18 cellular contexts compared by ENCODE assay signal in the genomic region with DNA sequence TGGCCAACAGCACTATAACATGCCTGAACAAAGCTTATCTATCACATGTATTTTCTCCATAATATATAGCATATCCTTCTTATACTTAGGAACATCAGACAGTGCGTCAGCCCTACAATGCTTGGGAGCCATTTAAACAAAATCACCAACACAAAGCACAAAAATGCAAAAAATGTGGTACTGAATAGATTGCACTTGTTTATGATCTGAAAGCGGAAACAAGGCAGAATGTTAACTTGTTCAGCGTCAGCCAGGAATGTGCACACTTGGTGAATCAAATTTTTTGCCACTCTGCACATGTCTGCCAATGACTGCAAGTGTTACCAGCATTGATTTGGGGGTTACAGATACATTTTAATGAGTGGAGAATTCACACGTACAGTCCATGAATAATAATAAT. TPM values are rescaled to one million over a fixed set of nuclear protein-coding genes. Genes with fewer than 3 reads are reported as not detected.
DNase-seq lines count a peak whose midpoint lies in the region; ATAC-seq and TF ChIP-seq lines count a peak whose summit lies in the region.
"Had no signal": no experiment of that assay in that cellular context is flagged by ENCODE, and none has a peak within 500 bp of the region (broad histone marks: within the 10 kb centered on the region; RNA-seq: fewer than 3 reads in every experiment).

No MANE protein-coding gene starts in this region.

- ATAC-seq in HG02763 (IDR thresholded peaks at IDR 0.05; ENCODE audit: unreplicated experiment) (no peak), natural killer cell (no peak)
- ATAC-seq: HepG2, Panc1 had no signal

- intact Hi-C loops in natural killer cell (cut with micrococcal nuclease): no loop called here

- no peak for TF ChIP-seq CTCF in foreskin fibroblast (IDR thresholded peaks at IDR 0.05; ENCODE audit: low read depth, low read length)
- TF ChIP-seq CTCF in natural killer cell (IDR thresholded peaks at IDR 0.05): no peak

- H3K4me3 Mint-ChIP-seq in natural killer cell: no peak overlapping the region
- H3K4me3 Mint-ChIP-seq: CD4-positive, CD25-positive, alpha-beta regulatory T cell; H9 had no signal

- no peaks in the 10 kb centered on the region for H3K36me3 Mint-ChIP-seq in natural killer cell

- peaks cover 6 to 11% of the 10 kb centered on the region in 2 donors for H3K4me1 Mint-ChIP-seq in natural killer cell

- no peak overlapping the region for H3K4me3 ChIP-seq in foreskin fibroblast (ENCODE audit: low read depth in 1 of 2, low read length in 2 of 2)
- H3K4me3 ChIP-seq: MG63 had no signal

- H3K27ac Mint-ChIP-seq in natural killer cell: no peak overlapping the region

- DNase-seq in ELR (ENCODE audit: low read depth) (peak; percentile 53), astrocyte of the hippocampus (ENCODE audit: low read depth, low spot score) (peak; percentile 70), foreskin fibroblast (peak; percentile 7 to 31), NCI-H146 (lab: John Stamatoyannopoulos, UW) (no peak), cerebellar nuclear complex (lab: John Stamatoyannopoulos, UW) (no peak), natural killer cell (no peak)
- DNase-seq: Calu3; CD4-positive, CD25-positive, alpha-beta regulatory T cell; DND-41; H9; MG63; NCI-H1092 treated with DMSO at 0.1 percent for 48 hours; NCI-H187 treated with DMSO at 0.1 percent for 48 hours; NCI-H774; SHP77 had no signal

- H3K27me3 Mint-ChIP-seq in natural killer cell (ENCODE audit: low read depth in 2 of 2): no peaks in the 10 kb centered on the region
- H3K27me3 Mint-ChIP-seq: CD4-positive, CD25-positive, alpha-beta regulatory T cell had no signal

- no peaks in the 10 kb centered on the region for H3K9me3 Mint-ChIP-seq in natural killer cell
- H3K9me3 Mint-ChIP-seq: CD4-positive, CD25-positive, alpha-beta regulatory T cell had no signal

RNA-seq across cellular contexts. Expression of a gene that starts 14.8 kb away (rescaled TPM):
- total RNA-seq in natural killer cell: 10 to 100 TPM; 10.9 to 14.8 (median 13.4) TPM

Comparison
In these comparisons a context has a peak if more than half of its experiments do, and no peak if none do; other contexts are left out.
1. DNase-seq: peak in ELR (single experiment), astrocyte of the hippocampus (single experiment) and foreskin fibroblast (2 of 2); none in NCI-H146 (single experiment), cerebellar nuclear complex (0 of 2) and natural killer cell (single experiment).